ENCODE assay signal across 8 cellular contexts in genomic region chr10:93703066-93703465, GRCh38. TPM values are rescaled to one million over a fixed set of nuclear protein-coding genes. Genes with fewer than 3 reads are reported as not detected.
A peak's percentile ranks its signal among the peaks of the same experiment; 100 is the strongest.
DNase-seq lines count a peak whose midpoint lies in the region; ATAC-seq, FAIRE-seq and TF ChIP-seq lines count a peak whose summit lies in the region.

No MANE protein-coding gene starts in this region.

- peaks cover 9% of the 10 kb centered on the region for H3K79me2 ChIP-seq in keratinocyte (ENCODE audit: control insufficient read depth, insufficient read depth, low read length)

- dilution Hi-C loops in keratinocyte (cut with MboI; ENCODE audit: extremely low pct_ligation_motif_present, low sequenced_read_pairs) = no loop called here

- H3K9ac ChIP-seq in keratinocyte (ENCODE audit: control insufficient read depth, extremely low read depth, insufficient read depth, low read length) = peak overlapping the region; percentile 90

- no peaks in the 10 kb centered on the region for H4K20me1 ChIP-seq in keratinocyte (ENCODE audit: control insufficient read depth, extremely low read depth, insufficient read depth, low read length)

- no peaks in the 10 kb centered on the region for H3K9me3 ChIP-seq in keratinocyte (ENCODE audit: control insufficient read depth, low read depth, low read length)

- H3K36me3 ChIP-seq in keratinocyte (ENCODE audit: control insufficient read depth in 2 of 2, extremely low read depth in 1 of 2, insufficient read depth in 2 of 2, low read length in 2 of 2) = peaks cover 2 to 4% of the 10 kb centered on the region in 2 experiments
- no peaks in the 10 kb centered on the region for H3K36me3 ChIP-seq in urinary bladder (ENCODE audit: insufficient read depth)

- peak overlapping the region; percentile 60 to 93 (median 90) for H3K4me3 ChIP-seq in keratinocyte (ENCODE audit: control insufficient read depth in 2 of 3, extremely low read depth in 1 of 3, insufficient read depth in 2 of 3, low read depth in 1 of 3, low read length in 3 of 3)
- H3K4me3 ChIP-seq in urinary bladder (ENCODE audit: low read depth, low read length) = peak overlapping the region; percentile 54

- H3K27ac ChIP-seq in keratinocyte (ENCODE audit: control insufficient read depth, insufficient read depth, low read length) (peak overlapping the region; percentile 62), urinary bladder (ENCODE audit: low read depth) (peak overlapping the region; percentile 70)

- no peak for TF ChIP-seq CTCF in keratinocyte (optimal IDR thresholded peaks at IDR 0.05 in 1 of 3, IDR thresholded peaks at IDR 0.05 in 1 of 3, conservative IDR thresholded peaks at IDR 0.05 in 1 of 3; ENCODE audit: extremely low read depth in 1 of 3, insufficient read depth in 2 of 3, low read length in 3 of 3)

- peak; percentile 17 for ATAC-seq in HG03432 (IDR thresholded peaks at IDR 0.05; ENCODE audit: unreplicated experiment)

- peak overlapping the region; percentile 85 for H3K4me2 ChIP-seq in keratinocyte (ENCODE audit: control insufficient read depth, extremely low read depth, insufficient read depth, low read depth, low read length)

- under 1% methylated on average over 12 of the region's 12 CpGs for WGBS in urinary bladder

- DNase-seq in DMS 273 (lab: John Stamatoyannopoulos, UW; ENCODE audit: unreplicated experiment) (peak; percentile 45), DMS 273 treated with DMSO at 0.1 percent for 48 hours (lab: John Stamatoyannopoulos, UW) (no peak), amniotic epithelial cell (ENCODE audit: low read depth) (peak; percentile 3), keratinocyte (ENCODE audit: low read depth, low spot score) (no peak), amniotic stem cell (lab: John Stamatoyannopoulos, UW) (no peak), SW 1271 (lab: John Stamatoyannopoulos, UW) (no peak)

- H2AFZ ChIP-seq in keratinocyte (ENCODE audit: control insufficient read depth, low read length) = peak overlapping the region; percentile 95

- H3K9me1 ChIP-seq in keratinocyte (ENCODE audit: control insufficient read depth, extremely low read depth, insufficient read depth, low read length) = no peaks in the 10 kb centered on the region

- no peak for FAIRE-seq in keratinocyte (lab: Jason Lieb, UNC)

- peaks cover 13% of the 10 kb centered on the region for H3K4me1 ChIP-seq in keratinocyte (ENCODE audit: control insufficient read depth, extremely low read depth, insufficient read depth, low read length)
- H3K4me1 ChIP-seq in urinary bladder (ENCODE audit: insufficient read depth) = peaks cover 2% of the 10 kb centered on the region

- no peaks in the 10 kb centered on the region for H3K27me3 ChIP-seq in keratinocyte (ENCODE audit: control insufficient read depth, extremely low read depth, insufficient read depth, low read length)

RNA-seq across cellular contexts. Expression of gene FRA10AC1, which starts 0.7 kb away (rescaled TPM):
- polyA plus RNA-seq in keratinocyte = 5.2 to 12.8 TPM (median 6.2 TPM) in 3 replicates
- 11.7 TPM for polyA plus RNA-seq in keratinocyte (2011; ENCODE audit: low read depth)
- polyA plus RNA-seq in keratinocyte (2011; cell fraction: cytosol; rRNA removed) = 2.4 and 4.6 TPM in 2 replicates
- 7.6 and 14.8 TPM in 2 replicates for polyA plus RNA-seq in keratinocyte (2011; cell fraction: nucleus; rRNA removed)
- 8.3 and 9.2 TPM in 2 replicates for polyA plus RNA-seq in keratinocyte (2012; ENCODE audit: low replicate concordance)
- polyA minus RNA-seq in keratinocyte = 0.23 to 4.8 TPM (median 2.2 TPM) in 3 replicates
- 2.5 TPM for polyA minus RNA-seq in keratinocyte (2011; cell fraction: cytosol; rRNA and poly(A)+ RNA removed)
- polyA minus RNA-seq in keratinocyte (2011; cell fraction: nucleus; rRNA and poly(A)+ RNA removed) = 10.9 and 11.9 TPM in 2 replicates
- 65.6 TPM for total RNA-seq in urinary bladder
- 9.1 TPM for polyA plus RNA-seq in urinary bladder

RNA-seq across cellular contexts. Expression of gene LGI1, which starts 54.7 kb away (rescaled TPM):
- polyA plus RNA-seq in keratinocyte (not detected in 3 replicates), urinary bladder (1.8 TPM)
- not detected for polyA plus RNA-seq in keratinocyte (2011; ENCODE audit: low read depth)
- polyA plus RNA-seq in keratinocyte (2011; cell fraction: cytosol; rRNA removed) = not detected in 2 replicates
- polyA plus RNA-seq in keratinocyte (2011; cell fraction: nucleus; rRNA removed) = not detected in 2 replicates
- not detected in 2 replicates for polyA plus RNA-seq in keratinocyte (2012; ENCODE audit: low replicate concordance)
- polyA minus RNA-seq in keratinocyte = not detected in 3 replicates
- not detected for polyA minus RNA-seq in keratinocyte (2011; cell fraction: cytosol; rRNA and poly(A)+ RNA removed)
- not detected in 2 replicates for polyA minus RNA-seq in keratinocyte (2011; cell fraction: nucleus; rRNA and poly(A)+ RNA removed)
- total RNA-seq in urinary bladder = 11.2 TPM

Comparison
In these comparisons a context has a peak if more than half of its experiments do, and no peak if none do; other contexts are left out.
1. DNase-seq: peak in DMS 273 (single experiment) and amniotic epithelial cell (single experiment); none in DMS 273 treated with DMSO at 0.1 percent for 48 hours (single experiment), keratinocyte (single experiment), amniotic stem cell (single experiment) and SW 1271 (0 of 2).